Comparison of ENCODE assay signal across 7 cellular contexts in the genomic region with DNA sequence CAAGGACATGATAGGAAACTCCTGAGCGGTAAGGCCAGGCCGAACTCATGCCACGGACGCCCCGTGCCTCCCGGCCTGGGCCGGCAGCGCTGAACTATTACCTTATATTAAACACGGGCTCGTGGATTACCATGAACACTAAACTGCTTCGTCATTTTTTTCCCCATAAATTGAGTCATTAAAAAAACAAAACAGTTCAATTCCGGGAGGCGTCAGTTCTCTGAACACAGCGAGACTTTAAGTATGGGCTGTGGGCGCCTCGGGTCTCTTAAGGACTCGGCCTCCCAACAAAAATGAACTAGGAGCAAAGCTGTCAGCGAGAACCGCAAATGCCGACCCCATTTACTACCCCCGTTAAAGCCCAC.
DNase-seq lines count a peak whose midpoint lies in the region; ATAC-seq and TF ChIP-seq lines count a peak whose summit lies in the region.

No MANE protein-coding gene starts in this region.

- H3K27me3 ChIP-seq in OCI-LY1 (ENCODE audit: insufficient read depth, low read length) = no peaks in the 10 kb centered on the region
- no peaks in the 10 kb centered on the region for H3K27me3 ChIP-seq in brain microvascular endothelial cell (replicated peaks)

- H3K4me3 ChIP-seq in OCI-LY1 (ENCODE audit: low read depth, low read length, poor library complexity, severe bottlenecking) (peak overlapping the region; percentile 94), brain microvascular endothelial cell (ENCODE audit: low read depth, low read length) (peak overlapping the region; percentile 75)

- in situ Hi-C loops in brain microvascular endothelial cell (cut with HindIII; ENCODE audit: low pct_ligation_motif_present, low sequenced_read_pairs) = no loop called here

- peak overlapping the region; percentile 93 for H3K4me2 ChIP-seq in OCI-LY1 (ENCODE audit: low read length)

- DNase-seq in brain microvascular endothelial cell (peak; percentile 67), kidney tubule cell (ENCODE audit: low spot score) (peak; percentile 81), GOT3 (lab: John Stamatoyannopoulos, UW) (no peak), NCI-H69 (lab: John Stamatoyannopoulos, UW) (no peak)
- DNase-seq in stimulated activated CD4-positive, alpha-beta T cell treated with anti-CD3 and anti-CD28 coated beads, Interleukin-4, amount 100 ng/mL, for 24 hours = peak; percentile 62

- peaks cover 17% of the 10 kb centered on the region for H3K4me1 ChIP-seq in OCI-LY1 (ENCODE audit: insufficient read depth, low read length, severe bottlenecking)

- H3K36me3 ChIP-seq in OCI-LY1 (ENCODE audit: insufficient read depth, low read length) = peaks cover 26% of the 10 kb centered on the region
- H3K36me3 ChIP-seq in brain microvascular endothelial cell (replicated peaks) = peaks cover 27% of the 10 kb centered on the region

- peak overlapping the region; percentile 87 for H3K9ac ChIP-seq in OCI-LY1 (ENCODE audit: low read length)

- TF ChIP-seq CTCF in OCI-LY1 (IDR thresholded peaks at IDR 0.05; ENCODE audit: low read length) (no peak), brain microvascular endothelial cell (IDR thresholded peaks at IDR 0.05; ENCODE audit: low read depth, low read length, missing control alignments) (no peak)

- peak; percentile 1 for ATAC-seq in GM19351 (IDR thresholded peaks at IDR 0.05; ENCODE audit: unreplicated experiment)

- no peaks in the 10 kb centered on the region for H4K20me1 ChIP-seq in OCI-LY1 (ENCODE audit: insufficient read depth, low read length)

- no peaks in the 10 kb centered on the region for H3K9me3 ChIP-seq in OCI-LY1 (ENCODE audit: low read length)

- no peak overlapping the region for H2AFZ ChIP-seq in OCI-LY1 (ENCODE audit: low read length)

- H3K79me2 ChIP-seq in OCI-LY1 (ENCODE audit: insufficient read depth, low read length) = peaks cover 5% of the 10 kb centered on the region; the same call in 1 of the 2 replicates

- no peaks in the 10 kb centered on the region for H3K9me2 ChIP-seq in OCI-LY1 (ENCODE audit: low read depth, low read length)

- H3K27ac ChIP-seq in OCI-LY1 (ENCODE audit: low read depth, low read length, poor library complexity, severe bottlenecking) = no peak overlapping the region
- H3K27ac ChIP-seq in brain microvascular endothelial cell = peak overlapping the region; percentile 93

- H3F3A ChIP-seq in OCI-LY1 (ENCODE audit: insufficient read depth, low read length) = no peaks in the 10 kb centered on the region

Comparison
In these comparisons a context has a peak if more than half of its experiments do, and no peak if none do; other contexts are left out.
1. DNase-seq: peak in brain microvascular endothelial cell (single experiment), kidney tubule cell (single experiment) and stimulated activated CD4-positive, alpha-beta T cell treated with anti-CD3 and anti-CD28 coated beads, Interleukin-4, amount 100 ng/mL, for 24 hours (single experiment); none in GOT3 (single experiment) and NCI-H69 (single experiment).